ENCODE assay signal across 21 cellular contexts in genomic region chrX:96776966-96777365, GRCh38.
DNase-seq lines count a peak whose midpoint lies in the region; ATAC-seq and TF ChIP-seq lines count a peak whose summit lies in the region.
"Had no signal": no experiment of that assay in that cellular context is flagged by ENCODE, and none has a peak within 500 bp of the region (broad histone marks: within the 10 kb centered on the region; RNA-seq: fewer than 3 reads in every experiment).

No MANE protein-coding gene starts in this region.

- DNase-seq in GM03348 (ENCODE audit: low spot score): peak; percentile 27
- DNase-seq in amniotic epithelial cell (ENCODE audit: low read depth): peak; percentile 12
- peak; percentile 5 for DNase-seq in fibroblast of villous mesenchyme (ENCODE audit: low read depth)
- no peak for DNase-seq in hypothalamus (lab: John Stamatoyannopoulos, UW)
- no peak for DNase-seq in LoVo (ENCODE audit: low spot score)
- DNase-seq: activated CD8-positive, alpha-beta T cell treated with anti-CD3 and anti-CD28 coated beads, Interleukin-2, amount 10 ng/mL, durations not matched to agents 7 days and 5 days; AML-193; CD4-positive, alpha-beta memory T cell; DMS 273 treated with DMSO at 0.1 percent for 48 hours; dorsolateral prefrontal cortex; mesendoderm; MV-4-11; NCI-H1436 treated with DMSO at 0.1 percent for 48 hours; NCI-H446 treated with DMSO at 0.1 percent for 48 hours; stimulated activated naive CD4-positive, alpha-beta T cell had no signal

- no peak overlapping the region for H3K4me3 ChIP-seq in fibroblast of villous mesenchyme (ENCODE audit: low read depth, low read length)
- H3K4me3 ChIP-seq: dorsolateral prefrontal cortex, SK-N-MC had no signal

- TF ChIP-seq CTCF in fibroblast of villous mesenchyme (IDR thresholded peaks at IDR 0.05; ENCODE audit: insufficient read depth, low read depth, low read length): no peak

- ATAC-seq in GM21576 (IDR thresholded peaks at IDR 0.05; ENCODE audit: unreplicated experiment) (no peak), GM21381 (IDR thresholded peaks at IDR 0.05; ENCODE audit: unreplicated experiment) (no peak)
- ATAC-seq: activated CD8-positive, alpha-beta T cell treated with anti-CD3 and anti-CD28 coated beads, Interleukin-2, amount 10 ng/mL, durations not matched to agents 7 days and 5 days; HCT116; left lobe of liver; sciatic nerve had no signal

Comparison
In these comparisons a context has a peak if more than half of its experiments do, and no peak if none do; other contexts are left out.
1. DNase-seq: peak in GM03348 (single experiment), amniotic epithelial cell (single experiment) and fibroblast of villous mesenchyme (single experiment); none in hypothalamus (0 of 51) and LoVo (single experiment).